10 cellular contexts compared by ENCODE assay signal in genomic region chrX:17656035-17656418, GRCh38.
DNase-seq lines count a peak whose midpoint lies in the region; ATAC-seq and TF ChIP-seq lines count a peak whose summit lies in the region.
"Had no signal": no experiment of that assay in that cellular context is flagged by ENCODE, and none has a peak within 500 bp of the region (broad histone marks: within the 10 kb centered on the region; RNA-seq: fewer than 3 reads in every experiment).

No MANE protein-coding gene starts in this region.

- ATAC-seq in thoracic aorta (ENCODE audit: insufficient number of reproducible peaks, low FRiP score, low read depth), result no peak

- H3K27ac ChIP-seq in thoracic aorta, result peak overlapping the region; percentile 34 to 60
- H3K27ac ChIP-seq: KMS-11 had no signal

- no peaks in the 10 kb centered on the region for H3K27me3 Mint-ChIP-seq in activated naive CD4-positive, alpha-beta T cell treated with anti-CD3 and anti-CD28 coated beads for 36 hours (ENCODE audit: low read depth)
- H3K27me3 Mint-ChIP-seq in Calu3 (ENCODE audit: unreplicated experiment), result no peaks in the 10 kb centered on the region

- H3K9me3 Mint-ChIP-seq in activated naive CD4-positive, alpha-beta T cell treated with anti-CD3 and anti-CD28 coated beads for 36 hours, result no peaks in the 10 kb centered on the region
- H3K9me3 Mint-ChIP-seq in Calu3 (ENCODE audit: low read depth, unreplicated experiment), result peaks cover 3% of the 10 kb centered on the region

- CTCF ChIA-PET in activated naive CD4-positive, alpha-beta T cell treated with anti-CD3 and anti-CD28 coated beads for 36 hours (lab: Charles Lee), result interaction anchor here (0.8 kb wide), 1 partner anchor 120 kb away, joined by 3 read pairs; no protein-coding TSS in a partner anchor
- CTCF ChIA-PET in Calu3 (lab: Charles Lee), result no interaction called here

- intact Hi-C loops in activated naive CD4-positive, alpha-beta T cell treated with anti-CD3 and anti-CD28 coated beads for 36 hours (cut with micrococcal nuclease), result loop anchor here (5.0 to 10.0 kb wide), 2 partner anchors 279 to 1131 kb away; partner anchors contain the start of gene NHS
- intact Hi-C loops in Calu3 (cut with micrococcal nuclease; ENCODE audit: unreplicated experiment), result no loop called here

- H3K4me1 ChIP-seq in thoracic aorta (ENCODE audit: control insufficient read depth in 1 of 2, low read depth in 2 of 2), result peaks cover 0 to 17% of the 10 kb centered on the region in 2 donors

- no peaks in the 10 kb centered on the region for H3K36me3 ChIP-seq in thoracic aorta

- H3K9me3 ChIP-seq in thoracic aorta, result no peaks in the 10 kb centered on the region

- H3K27ac Mint-ChIP-seq in activated naive CD4-positive, alpha-beta T cell treated with anti-CD3 and anti-CD28 coated beads for 36 hours, result peak overlapping the region; percentile 87
- no peak overlapping the region for H3K27ac Mint-ChIP-seq in Calu3 (ENCODE audit: unreplicated experiment)

- no peaks in the 10 kb centered on the region for H3K27me3 ChIP-seq in thoracic aorta (replicated peaks; ENCODE audit: insufficient read depth)

- peak; percentile 21 for DNase-seq in activated naive CD4-positive, alpha-beta T cell treated with anti-CD3 and anti-CD28 coated beads for 36 hours
- no peak for DNase-seq in activated naive CD4-positive, alpha-beta T cell treated with Interleukin-2 at 50 U/mL for 16 hours
- DNase-seq in astrocyte of the cerebellum (ENCODE audit: low read depth) (no peak), islet precursor cell (peak; percentile 57), thoracic aorta (ENCODE audit: low spot score) (no peak), NCI-H2196 (lab: John Stamatoyannopoulos, UW; ENCODE audit: unreplicated experiment) (no peak), Calu3 (no peak)
- DNase-seq in activated CD4-positive, CD25-positive, alpha-beta regulatory T cell (lab: John Stamatoyannopoulos, UW), result no peak
- DNase-seq: C1 segment of cervical spinal cord had no signal

- H3K4me3 ChIP-seq in astrocyte of the cerebellum (ENCODE audit: low read depth, low read length) (peak overlapping the region; percentile 33), thoracic aorta (peak overlapping the region; percentile 72)

- H3K36me3 Mint-ChIP-seq in activated naive CD4-positive, alpha-beta T cell treated with anti-CD3 and anti-CD28 coated beads for 36 hours (ENCODE audit: low read depth), result no peaks in the 10 kb centered on the region
- H3K36me3 Mint-ChIP-seq in Calu3 (ENCODE audit: insufficient read depth, unreplicated experiment), result peaks cover 5% of the 10 kb centered on the region

- peaks cover 21% of the 10 kb centered on the region for H3K4me1 Mint-ChIP-seq in activated naive CD4-positive, alpha-beta T cell treated with anti-CD3 and anti-CD28 coated beads for 36 hours (ENCODE audit: low read depth)
- peaks cover 11% of the 10 kb centered on the region for H3K4me1 Mint-ChIP-seq in Calu3 (ENCODE audit: low read depth, unreplicated experiment)

- no TSS peak for BruUV-seq in Calu3 (replicated peaks; lab: Mats Ljungman, UMichigan)

- no peak for TF ChIP-seq CTCF in astrocyte of the cerebellum (IDR thresholded peaks at IDR 0.05; ENCODE audit: low read depth, low read length, missing control alignments)
- no peak for TF ChIP-seq CTCF in thoracic aorta (IDR thresholded peaks at IDR 0.05)
- no peak for TF ChIP-seq CTCF in Calu3 (IDR thresholded peaks at IDR 0.05; ENCODE audit: unreplicated experiment)

- in situ Hi-C loops in astrocyte of the cerebellum (cut with HindIII; ENCODE audit: low sequenced_read_pairs), result no loop called here

- peak overlapping the region; percentile 88 for H3K4me3 Mint-ChIP-seq in activated naive CD4-positive, alpha-beta T cell treated with anti-CD3 and anti-CD28 coated beads for 36 hours
- no peak overlapping the region for H3K4me3 Mint-ChIP-seq in Calu3 (ENCODE audit: low read depth, unreplicated experiment)

Comparison
In these comparisons a context has a peak if more than half of its experiments do, and no peak if none do; other contexts are left out.
1. DNase-seq: peak in activated naive CD4-positive, alpha-beta T cell treated with anti-CD3 and anti-CD28 coated beads for 36 hours (single experiment) and islet precursor cell (single experiment); none in activated naive CD4-positive, alpha-beta T cell treated with Interleukin-2 at 50 U/mL for 16 hours (single experiment), astrocyte of the cerebellum (single experiment), thoracic aorta (single experiment), activated CD4-positive, CD25-positive, alpha-beta regulatory T cell (0 of 4), NCI-H2196 (single experiment) and Calu3 (single experiment).